15 cellular contexts compared by ENCODE assay signal in genomic region chr5:173828952-173829351, GRCh38.
DNase-seq lines count a peak whose midpoint lies in the region; ATAC-seq, FAIRE-seq and TF ChIP-seq lines count a peak whose summit lies in the region.
"Had no signal": no experiment of that assay in that cellular context is flagged by ENCODE, and none has a peak within 500 bp of the region (broad histone marks: within the 10 kb centered on the region; RNA-seq: fewer than 3 reads in every experiment).

No MANE protein-coding gene starts in this region.

- H3K27me3 Mint-ChIP-seq in memory B cell, result no peaks in the 10 kb centered on the region
- no peaks in the 10 kb centered on the region for H3K27me3 Mint-ChIP-seq in stimulated activated memory B cell treated with anti-CD40 and anti-IgM and Interleukin-4, amounts not matched to agents 10 μg/mL and 1 μg/mL and 100 μg/mL, for 72 hours

- no peaks in the 10 kb centered on the region for H3K9me2 ChIP-seq in OCI-LY1 (ENCODE audit: low read depth, low read length)

- H3F3A ChIP-seq in OCI-LY1 (ENCODE audit: insufficient read depth, low read length), result peaks cover 5% of the 10 kb centered on the region; the same call in 1 of the 2 replicates

- no peak for TF ChIP-seq CTCF in OCI-LY1 (IDR thresholded peaks at IDR 0.05; ENCODE audit: low read length)

- H3K27ac ChIP-seq in BLaER1, result no peak overlapping the region
- H3K27ac ChIP-seq in OCI-LY1 (ENCODE audit: low read depth, low read length, poor library complexity, severe bottlenecking), result peak overlapping the region; percentile 90
- H3K27ac ChIP-seq: Peyer's patch had no signal

- H3K4me3 ChIP-seq in BLaER1, result no peak overlapping the region
- H3K4me3 ChIP-seq in OCI-LY1 (ENCODE audit: low read depth, low read length, poor library complexity, severe bottlenecking), result no peak overlapping the region
- H3K4me3 ChIP-seq: Peyer's patch had no signal

- H3K36me3 ChIP-seq in BLaER1 (no peaks in the 10 kb centered on the region), OCI-LY1 (ENCODE audit: insufficient read depth, low read length) (peaks cover 10% of the 10 kb centered on the region)
- H3K36me3 ChIP-seq: Peyer's patch had no signal

- no peaks in the 10 kb centered on the region for H3K36me3 Mint-ChIP-seq in memory B cell
- peaks cover 6% of the 10 kb centered on the region for H3K36me3 Mint-ChIP-seq in stimulated activated memory B cell treated with anti-CD40 and anti-IgM and Interleukin-4, amounts not matched to agents 10 μg/mL and 1 μg/mL and 100 μg/mL, for 72 hours

- H2AFZ ChIP-seq in OCI-LY1 (ENCODE audit: low read length), result no peak overlapping the region

- DNase-seq in memory B cell (ENCODE audit: low spot score in 2 of 2) (no peak), NCI-H2227 treated with DMSO at 0.1 percent for 48 hours (lab: John Stamatoyannopoulos, UW) (no peak), HTR-8/SVneo (ENCODE audit: insufficient read length, low spot score) (no peak), NCI-H446 (lab: John Stamatoyannopoulos, UW) (no peak)
- DNase-seq: IMR-90, NCI-H1417, NCI-H187, NCI-H69, Peyer's patch had no signal

- no peaks in the 10 kb centered on the region for H3K79me2 ChIP-seq in OCI-LY1 (ENCODE audit: insufficient read depth, low read length)

- H3K4me1 Mint-ChIP-seq in memory B cell, result peaks cover 50% of the 10 kb centered on the region
- peaks cover 69% of the 10 kb centered on the region for H3K4me1 Mint-ChIP-seq in stimulated activated memory B cell treated with anti-CD40 and anti-IgM and Interleukin-4, amounts not matched to agents 10 μg/mL and 1 μg/mL and 100 μg/mL, for 72 hours

- no peak for ATAC-seq in memory B cell (ENCODE audit: low read depth)
- no peak for ATAC-seq in stimulated activated memory B cell treated with anti-CD40 and anti-IgM and Interleukin-4, amounts not matched to agents 10 μg/mL and 1 μg/mL and 100 μg/mL, for 72 hours
- ATAC-seq: Right ventricle myocardium inferior had no signal

- H3K27me3 ChIP-seq in BLaER1, result no peaks in the 10 kb centered on the region
- H3K27me3 ChIP-seq in OCI-LY1 (ENCODE audit: insufficient read depth, low read length), result no peaks in the 10 kb centered on the region
- H3K27me3 ChIP-seq: Peyer's patch had no signal

- no peak for FAIRE-seq in HTR-8/SVneo (lab: Jason Lieb, UNC)
- FAIRE-seq: D721Med, H54 had no signal

- peaks cover 4% of the 10 kb centered on the region for H3K9me3 Mint-ChIP-seq in memory B cell
- H3K9me3 Mint-ChIP-seq in stimulated activated memory B cell treated with anti-CD40 and anti-IgM and Interleukin-4, amounts not matched to agents 10 μg/mL and 1 μg/mL and 100 μg/mL, for 72 hours, result peaks cover 12% of the 10 kb centered on the region

- H3K4me2 ChIP-seq in BLaER1 (peak overlapping the region; percentile 65), OCI-LY1 (ENCODE audit: low read length) (peak overlapping the region; percentile 54; the same call in 1 of the 2 replicates)

- no peaks in the 10 kb centered on the region for H4K20me1 ChIP-seq in BLaER1
- H4K20me1 ChIP-seq in OCI-LY1 (ENCODE audit: insufficient read depth, low read length), result no peaks in the 10 kb centered on the region

- H3K9me3 ChIP-seq in BLaER1 (peaks cover 9% of the 10 kb centered on the region), OCI-LY1 (ENCODE audit: low read length) (0 out of 2 replicates have a peak, but pooled peaks cover 3% of the 10 kb centered on the region)
- H3K9me3 ChIP-seq: Peyer's patch had no signal

- no peak overlapping the region for H3K4me3 Mint-ChIP-seq in memory B cell
- no peak overlapping the region for H3K4me3 Mint-ChIP-seq in stimulated activated memory B cell treated with anti-CD40 and anti-IgM and Interleukin-4, amounts not matched to agents 10 μg/mL and 1 μg/mL and 100 μg/mL, for 72 hours

- H3K4me1 ChIP-seq in BLaER1, result peaks cover 56% of the 10 kb centered on the region
- peaks cover 90% of the 10 kb centered on the region for H3K4me1 ChIP-seq in OCI-LY1 (ENCODE audit: insufficient read depth, low read length, severe bottlenecking)

- no peak overlapping the region for H3K9ac ChIP-seq in BLaER1
- H3K9ac ChIP-seq in OCI-LY1 (ENCODE audit: low read length), result peak overlapping the region; percentile 62; the same call in 1 of the 2 replicates

- peak overlapping the region; percentile 6 for H3K27ac Mint-ChIP-seq in memory B cell
- peak overlapping the region; percentile 46 for H3K27ac Mint-ChIP-seq in stimulated activated memory B cell treated with anti-CD40 and anti-IgM and Interleukin-4, amounts not matched to agents 10 μg/mL and 1 μg/mL and 100 μg/mL, for 72 hours
